9 cellular contexts compared by ENCODE assay signal in genomic region chr2:147449323-147450080, GRCh38.
A peak's percentile ranks its signal among the peaks of the same experiment; 100 is the strongest.
DNase-seq lines count a peak whose midpoint lies in the region; ATAC-seq lines count a peak whose summit lies in the region.
"Had no signal": no experiment of that assay in that cellular context is flagged by ENCODE, and none has a peak within 500 bp of the region (broad histone marks: within the 10 kb centered on the region; RNA-seq: fewer than 3 reads in every experiment).

No MANE protein-coding gene starts in this region.

- H3K36me3 Mint-ChIP-seq in CD4-positive, CD25-positive, alpha-beta regulatory T cell, result no peaks in the 10 kb centered on the region

- DNase-seq in CD4-positive, CD25-positive, alpha-beta regulatory T cell, result peak in 2 of 3 donors; percentile 1 to 51
- peak; percentile 22 to 35 for DNase-seq in activated CD4-positive, alpha-beta T cell treated with anti-CD3 and anti-CD28 coated beads, Interleukin-2, amount 50 U/mL, for 4 hours
- DNase-seq in Right ventricle myocardium inferior (ENCODE audit: missing footprints) (no peak), kidney tubule cell (ENCODE audit: low spot score) (no peak), MG63 (no peak)
- DNase-seq: dorsolateral prefrontal cortex had no signal

- intact Hi-C loops in Right ventricle myocardium inferior (cut with DNase I), result no loop called here

- peak overlapping the region; percentile 54 for H3K4me3 ChIP-seq in CD4-positive, CD25-positive, alpha-beta regulatory T cell (ENCODE audit: low read depth, low read length)
- H3K4me3 ChIP-seq in HUES48 (ENCODE audit: low read depth, low read length), result peak overlapping the region; percentile 48
- peak overlapping the region; percentile 43 for H3K4me3 ChIP-seq in iPS-18a (ENCODE audit: low read length)
- H3K4me3 ChIP-seq in MG63, result no peak overlapping the region
- H3K4me3 ChIP-seq: dorsolateral prefrontal cortex had no signal

- H3K36me3 ChIP-seq in CD4-positive, CD25-positive, alpha-beta regulatory T cell (ENCODE audit: control insufficient read depth, insufficient read depth, low read length), result no peaks in the 10 kb centered on the region
- no peaks in the 10 kb centered on the region for H3K36me3 ChIP-seq in HUES48 (ENCODE audit: control insufficient read depth, insufficient read depth, low read length)
- no peaks in the 10 kb centered on the region for H3K36me3 ChIP-seq in iPS-18a (ENCODE audit: control insufficient read depth, low read depth, low read length)
- no peaks in the 10 kb centered on the region for H3K36me3 ChIP-seq in MG63

- peak overlapping the region in 3 of 4 donors; percentile 3 to 65 (median 50) for H3K4me3 Mint-ChIP-seq in CD4-positive, CD25-positive, alpha-beta regulatory T cell

- H3K27ac ChIP-seq in CD4-positive, CD25-positive, alpha-beta regulatory T cell (ENCODE audit: insufficient read depth, low read length, poor library complexity, severe bottlenecking), result peak overlapping the region; percentile 63
- H3K27ac ChIP-seq in HUES48 (ENCODE audit: low read depth, low read length), result peak overlapping the region; percentile 89
- H3K27ac ChIP-seq in iPS-18a (ENCODE audit: low read length), result peak overlapping the region; percentile 68
- H3K27ac ChIP-seq: dorsolateral prefrontal cortex had no signal

- peaks cover 0 to 12% (median 9%) of the 10 kb centered on the region in 4 donors for H3K4me1 Mint-ChIP-seq in CD4-positive, CD25-positive, alpha-beta regulatory T cell

- peak; percentile 64 to 66 for ATAC-seq in CD4-positive, CD25-positive, alpha-beta regulatory T cell (ENCODE audit: low read depth in 2 of 2)
- ATAC-seq in Right ventricle myocardium inferior, result no peak
- ATAC-seq in HG03025 (IDR thresholded peaks at IDR 0.05; ENCODE audit: low FRiP score, unreplicated experiment), result no peak

- no peaks in the 10 kb centered on the region for H3K27me3 Mint-ChIP-seq in CD4-positive, CD25-positive, alpha-beta regulatory T cell

- H3K9ac ChIP-seq in HUES48 (ENCODE audit: low read depth, low read length) (peak overlapping the region; percentile 23; the same call in 1 of the 2 replicates), iPS-18a (ENCODE audit: low read length) (peak overlapping the region; percentile 52)

- peaks cover 0 to 3% (median 0%) of the 10 kb centered on the region in 7 donors for H3K9me3 Mint-ChIP-seq in CD4-positive, CD25-positive, alpha-beta regulatory T cell

- no peaks in the 10 kb centered on the region for H3K27me3 ChIP-seq in CD4-positive, CD25-positive, alpha-beta regulatory T cell (ENCODE audit: control insufficient read depth, insufficient read depth, low read length)
- no peaks in the 10 kb centered on the region for H3K27me3 ChIP-seq in HUES48 (ENCODE audit: control insufficient read depth, insufficient read depth, low read length)
- no peaks in the 10 kb centered on the region for H3K27me3 ChIP-seq in iPS-18a (ENCODE audit: control insufficient read depth, insufficient read depth, low read length)
- no peaks in the 10 kb centered on the region for H3K27me3 ChIP-seq in MG63
- H3K27me3 ChIP-seq: dorsolateral prefrontal cortex had no signal

- H3K27ac Mint-ChIP-seq in CD4-positive, CD25-positive, alpha-beta regulatory T cell, result peak overlapping the region; percentile 61 to 83 (median 73)

- no peaks in the 10 kb centered on the region for H3K9me3 ChIP-seq in CD4-positive, CD25-positive, alpha-beta regulatory T cell (ENCODE audit: control insufficient read depth in 2 of 2, low read length in 2 of 2)
- peaks cover 5% of the 10 kb centered on the region; the same call in 1 of the 2 replicates for H3K9me3 ChIP-seq in HUES48 (ENCODE audit: control insufficient read depth, insufficient read depth, low read length)
- no peaks in the 10 kb centered on the region for H3K9me3 ChIP-seq in iPS-18a (ENCODE audit: control insufficient read depth, low read depth, low read length)
- H3K9me3 ChIP-seq in MG63, result no peaks in the 10 kb centered on the region

- H3K4me1 ChIP-seq in CD4-positive, CD25-positive, alpha-beta regulatory T cell (ENCODE audit: control insufficient read depth, insufficient read depth, low read length, poor library complexity, severe bottlenecking), result no peaks in the 10 kb centered on the region
- peaks cover 34% of the 10 kb centered on the region for H3K4me1 ChIP-seq in HUES48 (ENCODE audit: control insufficient read depth, insufficient read depth, low read length)
- peaks cover 32% of the 10 kb centered on the region for H3K4me1 ChIP-seq in iPS-18a (ENCODE audit: control insufficient read depth, low read depth, low read length)

Comparison
In these comparisons a context has a peak if more than half of its experiments do, and no peak if none do; other contexts are left out.
1. ATAC-seq: peak in CD4-positive, CD25-positive, alpha-beta regulatory T cell (2 of 2); none in Right ventricle myocardium inferior (single experiment) and HG03025 (single experiment).
2. DNase-seq: peak in CD4-positive, CD25-positive, alpha-beta regulatory T cell (2 of 3) and activated CD4-positive, alpha-beta T cell treated with anti-CD3 and anti-CD28 coated beads, Interleukin-2, amount 50 U/mL, for 4 hours (2 of 2); none in Right ventricle myocardium inferior (single experiment), kidney tubule cell (single experiment) and MG63 (single experiment).
3. Peak in every context shown above with its lines, with median percentiles within 50 percentile points of each other: H3K27ac ChIP-seq.